8 cellular contexts compared by ENCODE assay signal in genomic region chr4:40515398-40516293, GRCh38.
DNase-seq lines count a peak whose midpoint lies in the region; ATAC-seq, FAIRE-seq and TF ChIP-seq lines count a peak whose summit lies in the region.

No MANE protein-coding gene starts in this region.

- no peak for TF ChIP-seq POLR2A in A549 (IDR thresholded peaks at IDR 0.05; ENCODE audit: low read length)

- peaks cover 0 to 2% (median 2%) of the 10 kb centered on the region in 3 donors for H3K27me3 Mint-ChIP-seq in immature natural killer cell (ENCODE audit: low read depth in 3 of 3)

- intact Hi-C loops in PC-9 (cut with micrococcal nuclease; ENCODE audit: unreplicated experiment), result loop anchor here (1.0 to 10.0 kb wide), 2 partner anchors 11 to 49 kb away; no protein-coding TSS in a partner anchor
- intact Hi-C loops in aorta (cut with DNase I), result no loop called here

- H3K4me1 ChIP-seq in A549 (peaks cover 39% of the 10 kb centered on the region), PC-9 (replicated peaks; ENCODE audit: insufficient read depth) (peaks cover 49% of the 10 kb centered on the region), aorta (ENCODE audit: control insufficient read depth in 1 of 2, insufficient read depth in 2 of 2, low read length in 2 of 2) (no peaks in the 10 kb centered on the region)

- H3K79me2 ChIP-seq in PC-9 (ENCODE audit: low read depth), result peaks cover 86% of the 10 kb centered on the region

- TF ChIP-seq RAD21 in A549 (conservative IDR thresholded peaks at IDR 0.05 in 1 of 2, IDR thresholded peaks at IDR 0.05 in 1 of 2), result peak in 1 of 2 experiments; percentile 13; a peak in 1 of 5 replicates

- peaks cover 8% of the 10 kb centered on the region; the same call in 1 of the 2 replicates for H3K36me3 ChIP-seq in PC-9 (ENCODE audit: low read depth)
- H3K36me3 ChIP-seq in aorta (ENCODE audit: control insufficient read depth in 1 of 2, insufficient read depth in 2 of 2, low read length in 1 of 2), result no peaks in the 10 kb centered on the region

- DNase-seq in A549 (ENCODE audit: low read depth in 1 of 2, low spot score in 1 of 2) (peak; percentile 31 to 81), PC-9 (peak; percentile 47 to 75), inferior parietal cortex (ENCODE audit: extremely low spot score) (peak; percentile 16), aorta (no peak), immature natural killer cell (no peak), NCI-H146 (lab: John Stamatoyannopoulos, UW) (no peak)

- TF ChIP-seq CTCF in A549 (IDR thresholded peaks at IDR 0.05) (no peak), PC-9 (conservative IDR thresholded peaks at IDR 0.05) (no peak; the same call in 1 of the 2 replicates)

- H3K4me1 Mint-ChIP-seq in immature natural killer cell, result no peaks in the 10 kb centered on the region

- H3K9me2 ChIP-seq in PC-9 (ENCODE audit: insufficient read depth), result no peaks in the 10 kb centered on the region

- WGBS in A549 (ENCODE audit: missing lambda C conversion rate), result 16% methylated on average over 14 of the region's 15 CpGs
- WGBS in aorta, 2 donors, result 48% methylated on average over 14 to 15 of the region's 15 CpGs

- no peaks in the 10 kb centered on the region for H3K9me3 ChIP-seq in A549
- H3K9me3 ChIP-seq in PC-9 (ENCODE audit: insufficient read depth, low read depth), result no peaks in the 10 kb centered on the region
- H3K9me3 ChIP-seq in aorta (ENCODE audit: control insufficient read depth, low read length), result no peaks in the 10 kb centered on the region

- FAIRE-seq in A549 (lab: Jason Lieb, UNC), result no peak

- BruUV-seq in PC-9 (replicated peaks; lab: Mats Ljungman, UMichigan), result no TSS peak

- TF ChIP-seq EP300 in A549 (IDR thresholded peaks at IDR 0.05), result no peak

- peak overlapping the region; percentile 73 to 86 for H3K27ac ChIP-seq in A549
- peak overlapping the region; percentile 85 for H3K27ac ChIP-seq in PC-9
- no peak overlapping the region for H3K27ac ChIP-seq in aorta (ENCODE audit: low read depth in 1 of 2, low read length in 2 of 2)

- H3K4me3 ChIP-seq in A549 (peak overlapping the region; percentile 46), PC-9 (no peak overlapping the region; the same call in 1 of the 2 replicates), aorta (ENCODE audit: low read length in 2 of 2) (no peak overlapping the region)

- no peaks in the 10 kb centered on the region for H3K36me3 Mint-ChIP-seq in immature natural killer cell

- CTCF ChIA-PET in A549 (lab: Yijun Ruan, JAX) (interaction anchor here (0.6 to 1.4 kb wide), 4 partner anchors 10 to 203 kb away, joined by 3 to 5 read pairs (median 4); no protein-coding TSS in a partner anchor), PC-9 (lab: Charles Lee) (interaction anchor here (0.7 kb wide), 2 partner anchors 18 to 1857 kb away, joined by 3 to 4 read pairs; no protein-coding TSS in a partner anchor)

- 0 out of 2 replicates have a peak, but pooled peaks cover 6% of the 10 kb centered on the region for H4K20me1 ChIP-seq in PC-9 (ENCODE audit: insufficient read depth)

- no peak overlapping the region for H3K27ac Mint-ChIP-seq in immature natural killer cell

- POLR2A ChIA-PET in A549 (lab: Yijun Ruan, JAX), result interaction anchor here (1.3 kb wide), 1 partner anchor 199 kb away, joined by 6 read pairs; no protein-coding TSS in a partner anchor
- POLR2A ChIA-PET in PC-9 (lab: Charles Lee; ENCODE audit: unreplicated experiment), result interaction anchor here (0.5 to 0.7 kb wide), 3 partner anchors 56 to 1469 kb away, joined by 3 to 5 read pairs (median 5); no protein-coding TSS in a partner anchor

- no peak overlapping the region for H2AFZ ChIP-seq in PC-9

- peaks cover 53% of the 10 kb centered on the region for H3F3A ChIP-seq in PC-9 (ENCODE audit: insufficient read depth, low read depth)

- no peak overlapping the region for H3K4me3 Mint-ChIP-seq in immature natural killer cell

- ATAC-seq in A549 (peak; percentile 87 to 89), GM18873 (IDR thresholded peaks at IDR 0.05; ENCODE audit: low FRiP score, unreplicated experiment) (peak; percentile 87), HG02981 (IDR thresholded peaks at IDR 0.05; ENCODE audit: unreplicated experiment) (peak; percentile 87), aorta (ENCODE audit: low FRiP score) (peak; percentile 29)

- H3K27me3 ChIP-seq in PC-9 (ENCODE audit: insufficient read depth, low read depth) (no peaks in the 10 kb centered on the region), aorta (ENCODE audit: control insufficient read depth in 1 of 2, insufficient read depth in 2 of 2, low read length in 1 of 2) (no peaks in the 10 kb centered on the region)

- H3K9me3 Mint-ChIP-seq in immature natural killer cell, result peaks cover 0 to 1% (median 0%) of the 10 kb centered on the region in 6 donors

- peak overlapping the region; percentile 85 for H3K4me2 ChIP-seq in A549
- peak overlapping the region; percentile 72 for H3K4me2 ChIP-seq in PC-9

TF ChIP-seq in A549, 52 proteins besides CTCF, POLR2A, EP300 and RAD21:
- TF ChIP-seq KDM1A (IDR thresholded peaks at IDR 0.05; ENCODE audit: low read depth), result peak; percentile 83; the same call in 1 of the 2 replicates
- TF ChIP-seq RARB (CRISPR knock-in tag; IDR thresholded peaks at IDR 0.05), result no peak
- no peak for TF ChIP-seq ZC3H11A (IDR thresholded peaks at IDR 0.05)
- TF ChIP-seq MYC (IDR thresholded peaks at IDR 0.05; ENCODE audit: borderline replicate concordance, low read length), result no peak
- peak in 1 of 2 experiments; percentile 61; a peak in 2 of 4 replicates for TF ChIP-seq CEBPB (IDR thresholded peaks at IDR 0.05)
- peak; percentile 78 for TF ChIP-seq ZFP36 (IDR thresholded peaks at IDR 0.05; ENCODE audit: borderline replicate concordance, partially characterized antibody)
- no peak for TF ChIP-seq RNF2 (IDR thresholded peaks at IDR 0.05; ENCODE audit: borderline replicate concordance, low read depth)
- no peak for TF ChIP-seq HOXB5 (CRISPR knock-in tag; IDR thresholded peaks at IDR 0.05)
- TF ChIP-seq PHF8 (IDR thresholded peaks at IDR 0.05; ENCODE audit: borderline replicate concordance, low read depth), result no peak
- no peak; the same call in 1 of the 2 replicates for TF ChIP-seq HDAC2 (IDR thresholded peaks at IDR 0.05)
- TF ChIP-seq HEYL (CRISPR knock-in tag; IDR thresholded peaks at IDR 0.05), result no peak
- TF ChIP-seq NFE2L2 (conservative IDR thresholded peaks at IDR 0.05; ENCODE audit: low read length), result no peak
- TF ChIP-seq JUN (IDR thresholded peaks at IDR 0.05), result no peak; a peak in 1 of 5 replicates

Comparison
In these comparisons a context has a peak if more than half of its experiments do, and no peak if none do; other contexts are left out.
1. ATAC-seq: peak in every context shown above with its lines; median percentile 88 in A549; 87 in GM18873; 87 in HG02981; 29 in aorta.
2. DNase-seq: peak in A549 (2 of 2), PC-9 (2 of 2) and inferior parietal cortex (single experiment); none in aorta (0 of 2), immature natural killer cell (0 of 3) and NCI-H146 (single experiment).
3. H3K27ac ChIP-seq: peak in A549 (2 of 2) and PC-9 (single experiment); none in aorta (0 of 2).